Comparison of ENCODE assay signal across 8 cellular contexts in genomic region chr17:61927211-61928100, GRCh38. TPM values are rescaled to one million over a fixed set of nuclear protein-coding genes. Genes with fewer than 3 reads are reported as not detected.
DNase-seq lines count a peak whose midpoint lies in the region; ATAC-seq and TF ChIP-seq lines count a peak whose summit lies in the region.

A gene with protein sequence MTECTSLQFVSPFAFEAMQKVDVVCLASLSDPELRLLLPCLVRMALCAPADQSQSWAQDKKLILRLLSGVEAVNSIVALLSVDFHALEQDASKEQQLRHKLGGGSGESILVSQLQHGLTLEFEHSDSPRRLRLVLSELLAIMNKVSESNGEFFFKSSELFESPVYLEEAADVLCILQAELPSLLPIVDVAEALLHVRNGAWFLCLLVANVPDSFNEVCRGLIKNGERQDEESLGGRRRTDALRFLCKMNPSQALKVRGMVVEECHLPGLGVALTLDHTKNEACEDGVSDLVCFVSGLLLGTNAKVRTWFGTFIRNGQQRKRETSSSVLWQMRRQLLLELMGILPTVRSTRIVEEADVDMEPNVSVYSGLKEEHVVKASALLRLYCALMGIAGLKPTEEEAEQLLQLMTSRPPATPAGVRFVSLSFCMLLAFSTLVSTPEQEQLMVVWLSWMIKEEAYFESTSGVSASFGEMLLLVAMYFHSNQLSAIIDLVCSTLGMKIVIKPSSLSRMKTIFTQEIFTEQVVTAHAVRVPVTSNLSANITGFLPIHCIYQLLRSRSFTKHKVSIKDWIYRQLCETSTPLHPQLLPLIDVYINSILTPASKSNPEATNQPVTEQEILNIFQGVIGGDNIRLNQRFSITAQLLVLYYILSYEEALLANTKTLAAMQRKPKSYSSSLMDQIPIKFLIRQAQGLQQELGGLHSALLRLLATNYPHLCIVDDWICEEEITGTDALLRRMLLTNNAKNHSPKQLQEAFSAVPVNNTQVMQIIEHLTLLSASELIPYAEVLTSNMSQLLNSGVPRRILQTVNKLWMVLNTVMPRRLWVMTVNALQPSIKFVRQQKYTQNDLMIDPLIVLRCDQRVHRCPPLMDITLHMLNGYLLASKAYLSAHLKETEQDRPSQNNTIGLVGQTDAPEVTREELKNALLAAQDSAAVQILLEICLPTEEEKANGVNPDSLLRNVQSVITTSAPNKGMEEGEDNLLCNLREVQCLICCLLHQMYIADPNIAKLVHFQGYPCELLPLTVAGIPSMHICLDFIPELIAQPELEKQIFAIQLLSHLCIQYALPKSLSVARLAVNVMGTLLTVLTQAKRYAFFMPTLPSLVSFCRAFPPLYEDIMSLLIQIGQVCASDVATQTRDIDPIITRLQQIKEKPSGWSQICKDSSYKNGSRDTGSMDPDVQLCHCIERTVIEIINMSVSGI (minus strand): TSS chr17:61927982. CDS start chr17:61926644, 1,338 bp downstream.

- 1% methylated on average over 51 to 58 of the region's 58 CpGs for WGBS in lower leg skin, 2 donors

- intact Hi-C loops in dorsolateral prefrontal cortex (cut with DNase I): loop anchor here (1.0 to 5.0 kb wide), 2 partner anchors 139 to 140 kb away; partner anchors contain the start of gene MED13 (in 1 of the 2)
- intact Hi-C loops in lower leg skin (cut with DNase I; ENCODE audit: low total_unique reads): no loop called here

- CTCF ChIA-PET in BJ (lab: Yijun Ruan, JAX): no interaction called here

- H3K27me3 ChIP-seq in BJ (ENCODE audit: control insufficient read depth, insufficient read depth, low read length) (no peaks in the 10 kb centered on the region), dorsolateral prefrontal cortex (no peaks in the 10 kb centered on the region)

- TF ChIP-seq CTCF in BJ (IDR thresholded peaks at IDR 0.05; ENCODE audit: insufficient read depth, low read depth, low read length) (no peak), dorsolateral prefrontal cortex (IDR thresholded peaks at IDR 0.05 in 54 of 56, conservative IDR thresholded peaks at IDR 0.05 in 2 of 56; ENCODE audit: low read depth in 1 of 56, partially characterized antibody in 56 of 56) (peak in 27 of 56 donors; percentile 15 to 54 (median 28)), lower leg skin (IDR thresholded peaks at IDR 0.05) (no peak)

- ATAC-seq in GM19397 (IDR thresholded peaks at IDR 0.05; ENCODE audit: unreplicated experiment) (peak; percentile 79), HG03571 (IDR thresholded peaks at IDR 0.05; ENCODE audit: unreplicated experiment) (peak; percentile 67)

- TF ChIP-seq POLR2A in lower leg skin (IDR thresholded peaks at IDR 0.05): no peak

- H3K4me3 ChIP-seq in BJ (ENCODE audit: low read depth, low read length) (peak within 1 kb of the TSS; percentile 68), dorsolateral prefrontal cortex (peak within 1 kb of the TSS; percentile 49 to 94 (median 81)), lower leg skin (ENCODE audit: low read depth, poor library complexity, severe bottlenecking) (peak within 1 kb of the TSS; percentile 64)

- peak within 1 kb of the TSS; percentile 70 to 98 (median 92) for H3K27ac ChIP-seq in dorsolateral prefrontal cortex

- peaks cover 2% of the 10 kb centered on the region; the same call in 1 of the 2 replicates for H3K36me3 ChIP-seq in BJ (ENCODE audit: control insufficient read depth, insufficient read depth, low read length)

- POLR2A ChIA-PET in BJ (lab: Charles Lee): no interaction called here

- peak; percentile 66 for DNase-seq in BJ (ENCODE audit: low read depth)
- DNase-seq in NCI-H774 (lab: John Stamatoyannopoulos, UW): peak; percentile 95
- DNase-seq in activated CD4-positive, alpha-beta T cell treated with anti-CD3 and anti-CD28 coated beads, Interleukin-2, amount 50 U/mL, for 4 hours: peak; percentile 95 to 96
- DNase-seq in dorsolateral prefrontal cortex: peak; percentile 91 to 97 (median 94)
- DNase-seq in lower leg skin (ENCODE audit: low spot score in 2 of 2): peak; percentile 94 to 99
- DNase-seq in stimulated activated CD4-positive, alpha-beta T cell treated with anti-CD3 and anti-CD28 coated beads, Interleukin-4, amount 100 ng/mL, for 4 hours: peak; percentile 93 to 95

RNA-seq across cellular contexts. Expression of the gene that starts here (rescaled TPM):
- polyA plus RNA-seq in BJ (2011; rRNA removed): 3.5 and 6.7 TPM in 2 replicates
- polyA minus RNA-seq in BJ (2011; rRNA and poly(A)+ RNA removed): 6.1 and 7.4 TPM in 2 replicates
- total RNA-seq in dorsolateral prefrontal cortex (10 to 100 TPM; 15.2 to 33.0 (median 21.8) TPM), lower leg skin (10 to 100 TPM in 1 of 4 donors, 1 to 10 TPM in 3; 6.8 to 11.4 (median 9.2) TPM)

Comparison
In these comparisons a context has a peak if more than half of its experiments do, and no peak if none do; other contexts are left out.
1. Peak in every context shown above with its lines: DNase-seq, ATAC-seq, H3K4me3 ChIP-seq and H3K27ac ChIP-seq.